1 cellular context compared by ENCODE assay signal in genomic region chr11:131884461-131885073, GRCh38.
TF ChIP-seq lines count a peak whose summit lies in the region.

No MANE protein-coding gene starts in this region.

TF ChIP-seq in HepG2, 621 proteins besides CTCF, POLR2A, EP300 and RAD21 (continued from another document):
- no peak for TF ChIP-seq ZNF790 (CRISPR knock-in tag; IDR thresholded peaks at IDR 0.05; ENCODE audit: borderline replicate concordance)
